In genomic region chr4:92047209-92047877, GRCh38 we compare ENCODE assay signal across 16 cellular contexts.
DNase-seq lines count a peak whose midpoint lies in the region; ATAC-seq, FAIRE-seq and TF ChIP-seq lines count a peak whose summit lies in the region.
"Had no signal": no experiment of that assay in that cellular context is flagged by ENCODE, and none has a peak within 500 bp of the region (broad histone marks: within the 10 kb centered on the region; RNA-seq: fewer than 3 reads in every experiment).

No MANE protein-coding gene starts in this region.

- H2AK9ac ChIP-seq in IMR-90 (replicated peaks; ENCODE audit: low read depth, low read length, poor library complexity), result no peak overlapping the region

- H3K9me3 ChIP-seq in IMR-90 (ENCODE audit: control insufficient read depth, insufficient read depth, low read length) (0 out of 2 replicates have a peak, but pooled peaks cover 2% of the 10 kb centered on the region), HepG2 (ENCODE audit: low read length) (no peaks in the 10 kb centered on the region)

- H2BK20ac ChIP-seq in IMR-90 (ENCODE audit: low read depth, low read length), result no peak overlapping the region

- H4K20me1 ChIP-seq in IMR-90 (ENCODE audit: insufficient read depth, low read length) (no peaks in the 10 kb centered on the region), HepG2 (ENCODE audit: insufficient read depth, low read length) (no peaks in the 10 kb centered on the region)
- H4K20me1 ChIP-seq: BLaER1 treated with 17β-estradiol and CSF1 and Interleukin-3, amounts not matched to agents 10 nM and 100 nM had no signal

- H4K5ac ChIP-seq in IMR-90 (ENCODE audit: low read depth, low read length), result no peak overlapping the region

- WGBS in IMR-90 (ENCODE audit: extremely low coverage in 2 of 2, insufficient read length in 1 of 2), 2 experiments, result no CpG with 5 or more reads among the region's 2 CpGs
- WGBS in HepG2 (ENCODE audit: low lambda C conversion rate), result 51% methylated on average over 2 of the region's 2 CpGs

- H3K4ac ChIP-seq in IMR-90 (ENCODE audit: low read depth, low read length), result no peak overlapping the region

- H2AFZ ChIP-seq in IMR-90 (replicated peaks; ENCODE audit: low read length, poor library complexity), result no peak overlapping the region
- H2AFZ ChIP-seq in HepG2 (ENCODE audit: low read length), result no peak overlapping the region

- BruUV-seq in IMR-90 (replicated peaks; lab: Mats Ljungman, UMichigan) (no TSS peak), HepG2 (replicated peaks; lab: Mats Ljungman, UMichigan) (no TSS peak)

- H2AK5ac ChIP-seq in IMR-90 (ENCODE audit: low read depth, low read length), result no peak overlapping the region

- TF ChIP-seq CTCF in IMR-90 (conservative IDR thresholded peaks at IDR 0.05; ENCODE audit: low read depth, low read length) (peak; percentile 7; the same call in 1 of the 2 replicates), HepG2 (CRISPR knock-in tag; IDR thresholded peaks at IDR 0.05) (0 out of 2 replicates have a peak, but pooled peaks have one; percentile 7)

- H4K91ac ChIP-seq in IMR-90 (ENCODE audit: insufficient read depth, low read depth, low read length), result no peak overlapping the region

- no peak overlapping the region for H2BK15ac ChIP-seq in IMR-90 (ENCODE audit: low read depth, low read length)

- dilution Hi-C loops in IMR-90 (cut with HindIII; ENCODE audit: low sequenced_read_pairs, unreplicated experiment), result no loop called here

- POLR2A ChIA-PET in IMR-90 (lab: Charles Lee; ENCODE audit: unreplicated experiment), result no interaction called here
- POLR2A ChIA-PET in HepG2 (lab: Yijun Ruan, JAX), result no interaction called here

- H3K14ac ChIP-seq in IMR-90 (replicated peaks; ENCODE audit: low read depth, low read length), result no peak overlapping the region

- no peak overlapping the region for H4K8ac ChIP-seq in IMR-90 (ENCODE audit: low read depth in 2 of 2, low read length in 2 of 2)

- no peak for FAIRE-seq in HepG2 (lab: Jason Lieb, UNC)

- no peak for TF ChIP-seq POLR2A in IMR-90 (IDR thresholded peaks at IDR 0.05; ENCODE audit: low read depth, low read length)
- no peak for TF ChIP-seq POLR2A in HepG2 (IDR thresholded peaks at IDR 0.05; ENCODE audit: insufficient read depth in 1 of 2, low read depth in 2 of 2, low read length in 2 of 2)

- H3K27ac ChIP-seq in IMR-90 (ENCODE audit: insufficient read depth, low read length) (no peak overlapping the region), HepG2 (ENCODE audit: extremely low read length, insufficient read depth, low read length) (no peak overlapping the region)
- H3K27ac ChIP-seq: BLaER1 treated with 17β-estradiol and CSF1 and Interleukin-3, amounts not matched to agents 10 nM and 100 nM; esophagus muscularis mucosa had no signal

- intact Hi-C loops in IMR-90 (cut with micrococcal nuclease) (no loop called here), HepG2 (cut with micrococcal nuclease; ENCODE audit: unreplicated experiment) (no loop called here)

- H3K4me1 ChIP-seq in IMR-90 (ENCODE audit: control insufficient read depth, insufficient read depth, low read length) (no peaks in the 10 kb centered on the region), HepG2 (ENCODE audit: insufficient read depth, low read length) (no peaks in the 10 kb centered on the region)
- H3K4me1 ChIP-seq: esophagus muscularis mucosa had no signal

- no peak overlapping the region for H3K56ac ChIP-seq in IMR-90 (ENCODE audit: extremely low read depth, insufficient read depth, low read length)

- CTCF ChIA-PET in IMR-90 (lab: Yijun Ruan, JAX) (no interaction called here), HepG2 (lab: Yijun Ruan, JAX; ENCODE audit: low intra/inter-chr PET ratio, low total read pairs) (no interaction called here)

- no peak for TF ChIP-seq RAD21 in IMR-90 (IDR thresholded peaks at IDR 0.05; ENCODE audit: low read length)
- TF ChIP-seq RAD21 in HepG2 (CRISPR knock-in tag; IDR thresholded peaks at IDR 0.05), result no peak

- TF ChIP-seq EP300 in HepG2 (IDR thresholded peaks at IDR 0.05; ENCODE audit: low read depth in 2 of 2, low read length in 2 of 2) (no peak), HepG2 (CRISPR knock-in tag; IDR thresholded peaks at IDR 0.05; ENCODE audit: borderline replicate concordance) (no peak)

- H3K4me2 ChIP-seq in IMR-90 (ENCODE audit: low read depth, low read length) (no peak overlapping the region), HepG2 (ENCODE audit: low read depth, low read length) (no peak overlapping the region)
- H3K4me2 ChIP-seq: BLaER1 treated with 17β-estradiol and CSF1 and Interleukin-3, amounts not matched to agents 10 nM and 100 nM had no signal

- no peak overlapping the region for H2BK120ac ChIP-seq in IMR-90 (ENCODE audit: low read depth, low read length)

- no peaks in the 10 kb centered on the region for H3K36me3 ChIP-seq in IMR-90 (ENCODE audit: control insufficient read depth, insufficient read depth, low read length)
- no peaks in the 10 kb centered on the region for H3K36me3 ChIP-seq in HepG2 (replicated peaks in 1 of 2; ENCODE audit: control insufficient read depth in 1 of 2, insufficient read depth in 2 of 2, low read length in 2 of 2)
- H3K36me3 ChIP-seq: BLaER1 treated with 17β-estradiol and CSF1 and Interleukin-3, amounts not matched to agents 10 nM and 100 nM; esophagus muscularis mucosa had no signal

- H3K9ac ChIP-seq in IMR-90 (ENCODE audit: low read depth, low read length) (no peak overlapping the region), HepG2 (ENCODE audit: insufficient read depth, low read depth, low read length) (no peak overlapping the region)
- H3K9ac ChIP-seq: BLaER1 treated with 17β-estradiol and CSF1 and Interleukin-3, amounts not matched to agents 10 nM and 100 nM had no signal

- no peak overlapping the region for H3K23ac ChIP-seq in IMR-90 (ENCODE audit: low read depth, low read length)

- ATAC-seq in IMR-90 (ENCODE audit: low read depth), result no peak
- ATAC-seq in HepG2, result no peak
- no peak for ATAC-seq in HG02763 (IDR thresholded peaks at IDR 0.05; ENCODE audit: unreplicated experiment)
- ATAC-seq: sciatic nerve had no signal

- H3K79me1 ChIP-seq in IMR-90 (ENCODE audit: low read depth in 1 of 2, low read length in 2 of 2), result no peaks in the 10 kb centered on the region

- H3K9me1 ChIP-seq in IMR-90 (ENCODE audit: insufficient read depth, low read length), result no peaks in the 10 kb centered on the region

- H3K79me2 ChIP-seq in HepG2 (ENCODE audit: insufficient read depth, low read length), result no peaks in the 10 kb centered on the region

- H3K4me3 ChIP-seq in IMR-90 (ENCODE audit: insufficient read depth, low read depth, low read length) (no peak overlapping the region), HepG2 (replicated peaks in 1 of 3; ENCODE audit: insufficient read depth in 1 of 3, low read depth in 2 of 3, low read length in 3 of 3) (no peak overlapping the region)
- H3K4me3 ChIP-seq: BLaER1 treated with 17β-estradiol and CSF1 and Interleukin-3, amounts not matched to agents 10 nM and 100 nM; esophagus muscularis mucosa had no signal

- H2BK5ac ChIP-seq in IMR-90 (ENCODE audit: low read depth, low read length, poor library complexity, severe bottlenecking), result no peak overlapping the region

- peak; percentile 36 for DNase-seq in COR-L47 (lab: John Stamatoyannopoulos, UW)
- DNase-seq in IMR-90, result peak; percentile 1
- peak; percentile 46 for DNase-seq in astrocyte of the hippocampus (ENCODE audit: low read depth, low spot score)
- no peak for DNase-seq in HepG2 (ENCODE audit: low spot score)
- DNase-seq in activated CD4-positive, alpha-beta T cell treated with anti-CD3 and anti-CD28 coated beads, Interleukin-2, amount 50 U/mL, for 48 hours, result no peak
- DNase-seq in NCI-H187 treated with DMSO at 0.1 percent for 48 hours (lab: John Stamatoyannopoulos, UW), result no peak
- DNase-seq in dermis blood vessel endothelial cell, result no peak
- DNase-seq: activated CD4-positive, alpha-beta memory T cell treated with anti-CD3 and anti-CD28 coated beads, Interleukin-2, amount 10 ng/mL, durations not matched to agents 7 days and 5 days; activated gamma-delta T cell treated with Interleukin-2 at 50 U/mL for 16 hours; cerebellar nuclear complex; KBM-7; NCI-H187 had no signal

- H3K18ac ChIP-seq in IMR-90 (ENCODE audit: low read depth, low read length), result no peak overlapping the region

- H3K27me3 ChIP-seq in IMR-90 (ENCODE audit: control insufficient read depth, insufficient read depth, low read length) (no peaks in the 10 kb centered on the region), HepG2 (ENCODE audit: control insufficient read depth in 1 of 2, insufficient read depth in 2 of 2, low read length in 2 of 2) (no peaks in the 10 kb centered on the region)
- H3K27me3 ChIP-seq: BLaER1 treated with 17β-estradiol and CSF1 and Interleukin-3, amounts not matched to agents 10 nM and 100 nM; esophagus muscularis mucosa had no signal

- in situ Hi-C loops in IMR-90 (cut with MboI; ENCODE audit: low sequenced_read_pairs), result no loop called here
- in situ Hi-C loops in HepG2 (cut with HindIII; ENCODE audit: extremely low pct_ligation_motif_present, low pct_unique_long_range_greater_than_20kb), result no loop called here

TF ChIP-seq in IMR-90, 13 proteins besides CTCF, POLR2A, EP300 and RAD21 (continues in another document):
- no peak for TF ChIP-seq USF2 (IDR thresholded peaks at IDR 0.05; ENCODE audit: low read depth, low read length)
- TF ChIP-seq MXI1 (IDR thresholded peaks at IDR 0.05; ENCODE audit: borderline replicate concordance, low read depth, low read length), result no peak
- no peak for TF ChIP-seq RFX5 (IDR thresholded peaks at IDR 0.05; ENCODE audit: low read depth, low read length)
- TF ChIP-seq MAFK (IDR thresholded peaks at IDR 0.05; ENCODE audit: low read depth, low read length), result no peak
- no peak for TF ChIP-seq SMC3 (IDR thresholded peaks at IDR 0.05; ENCODE audit: low read depth, low read length)

TF ChIP-seq in HepG2, 621 proteins besides CTCF, POLR2A, EP300 and RAD21 (continues in another document):
- TF ChIP-seq KLF11 (CRISPR knock-in tag; IDR thresholded peaks at IDR 0.05) (no peak), STAG1 (CRISPR knock-in tag; IDR thresholded peaks at IDR 0.05) (peak; percentile 18; the same call in 1 of the 2 replicates)

Comparison
In these comparisons a context has a peak if more than half of its experiments do, and no peak if none do; other contexts are left out.
1. DNase-seq: peak in COR-L47 (single experiment), IMR-90 (single experiment) and astrocyte of the hippocampus (single experiment); none in HepG2 (single experiment), activated CD4-positive, alpha-beta T cell treated with anti-CD3 and anti-CD28 coated beads, Interleukin-2, amount 50 U/mL, for 48 hours (0 of 2), NCI-H187 treated with DMSO at 0.1 percent for 48 hours (single experiment) and dermis blood vessel endothelial cell (single experiment).